Comparison of ENCODE assay signal across 8 cellular contexts in the genomic region with DNA sequence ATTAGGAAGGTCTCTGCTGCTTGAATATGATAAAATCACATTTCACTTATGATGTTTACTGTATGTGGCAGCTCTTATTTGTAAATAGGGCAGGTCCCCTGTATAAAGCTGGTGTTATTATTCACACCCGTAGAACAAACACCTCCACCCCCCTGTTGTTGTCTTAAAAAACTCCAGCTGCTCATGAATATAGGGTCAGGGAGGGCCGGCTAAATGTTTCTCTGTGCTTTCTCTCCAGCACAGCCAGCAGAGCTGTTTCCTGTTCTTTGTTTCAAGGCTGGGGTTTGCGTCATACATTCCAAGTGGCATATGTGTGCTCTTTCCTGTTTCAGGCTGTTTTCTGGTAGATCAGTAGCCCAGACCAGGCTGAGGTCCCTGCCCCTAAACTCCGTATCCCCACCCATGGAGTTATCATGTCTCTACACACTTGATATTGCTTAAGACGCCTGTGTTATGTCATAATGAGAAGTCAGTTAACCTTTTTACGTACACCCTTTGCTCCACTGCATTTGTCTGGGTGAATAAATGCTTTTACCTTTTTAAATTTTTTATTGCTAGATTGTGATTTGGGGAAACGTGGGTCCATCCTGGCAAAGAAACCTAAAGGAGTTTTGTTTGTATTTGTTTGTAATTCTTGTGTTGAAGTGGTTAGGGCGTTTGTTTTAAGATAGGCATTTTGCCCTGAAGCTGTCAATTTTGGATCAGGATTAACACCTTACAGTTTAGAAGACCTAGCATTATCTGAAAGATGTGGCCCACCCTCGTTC. TPM values are rescaled to one million over a fixed set of nuclear protein-coding genes. Genes with fewer than 3 reads are reported as not detected.
A peak's percentile ranks its signal among the peaks of the same experiment; 100 is the strongest.
DNase-seq lines count a peak whose midpoint lies in the region; ATAC-seq, FAIRE-seq and TF ChIP-seq lines count a peak whose summit lies in the region.

No MANE protein-coding gene starts in this region.

- POLR2A ChIA-PET in T-cell (lab: Charles Lee), result interaction anchor here (0.5 to 5.2 kb wide), 11 partner anchors 12 to 535 kb away, joined by 3 to 82 read pairs (median 4); no protein-coding TSS in a partner anchor
- POLR2A ChIA-PET in K562 (lab: Yijun Ruan, JAX), result interaction anchor here (0.6 to 2.0 kb wide), 13 partner anchors 10 to 534 kb away, joined by 3 to 10 read pairs (median 4); no protein-coding TSS in a partner anchor

- TSS peak; percentile 61 for BruUV-seq in K562 (replicated peaks; lab: Mats Ljungman, UMichigan)

- WGBS in K562 (ENCODE audit: insufficient coverage, low coverage, missing lambda C conversion rate), result 0% methylated on average over 9 of the region's 9 CpGs

- no peak for TF ChIP-seq CTCF in K562 (IDR thresholded peaks at IDR 0.05 in 2 of 3, conservative IDR thresholded peaks at IDR 0.05 in 1 of 3; ENCODE audit: insufficient read depth in 2 of 3, low read depth in 1 of 3, low read length in 3 of 3)

- peak overlapping the region; percentile 84 to 91; a peak in 3 of 4 replicates for H3K9ac ChIP-seq in K562 (ENCODE audit: insufficient read depth in 1 of 2, low read depth in 2 of 2, low read length in 2 of 2)

- peak overlapping the region; percentile 98 for H3K27ac ChIP-seq in K562 (ENCODE audit: extremely low read depth, low read depth, low read length)

- peak in 1 of 2 experiments; percentile 29; a peak in 2 of 4 replicates for TF ChIP-seq RAD21 in K562 (CRISPR knock-in tag; conservative IDR thresholded peaks at IDR 0.05 in 1 of 2, IDR thresholded peaks at IDR 0.05 in 1 of 2)

- H3K27me3 Mint-ChIP-seq in T-cell, result no peaks in the 10 kb centered on the region

- peak overlapping the region; percentile 92 for H3K4me3 ChIP-seq in K562

- H3K36me3 ChIP-seq in K562 (ENCODE audit: control insufficient read depth, insufficient read depth, low read length), result peaks cover 31% of the 10 kb centered on the region

- ATAC-seq in Right ventricle myocardium inferior (peak; percentile 64), T-cell (replicated peaks in 1 of 4) (peak in 3 of 4 experiments; percentile 4 to 67 (median 5)), K562 (peak; percentile 77)

- no peaks in the 10 kb centered on the region for H3K9me3 Mint-ChIP-seq in T-cell

- H3K4me3 Mint-ChIP-seq in T-cell, result peak overlapping the region; percentile 97 to 99 (median 97)

- peak overlapping the region; percentile 90 to 99 for H3K27ac Mint-ChIP-seq in T-cell

- no peaks in the 10 kb centered on the region for H3K27me3 ChIP-seq in K562 (ENCODE audit: control insufficient read depth in 2 of 2, insufficient read depth in 2 of 2, low read length in 2 of 2)

- peak; percentile 90 for TF ChIP-seq EP300 in K562 (IDR thresholded peaks at IDR 0.05; ENCODE audit: low read length)

- peaks cover 27 to 50% of the 10 kb centered on the region in 2 experiments for H3K4me1 ChIP-seq in K562 (replicated peaks in 1 of 2; ENCODE audit: control insufficient read depth in 2 of 2, insufficient read depth in 2 of 2, low read length in 2 of 2)

- H4K20me1 ChIP-seq in K562 (replicated peaks; ENCODE audit: control insufficient read depth, insufficient read depth, low read length), result peaks cover 9% of the 10 kb centered on the region; the same call in 1 of the 2 replicates

- peak; percentile 77 for TF ChIP-seq POLR2A in K562 (conservative IDR thresholded peaks at IDR 0.05)

- H3K9me1 ChIP-seq in K562 (ENCODE audit: control insufficient read depth, insufficient read depth, low read length), result no peaks in the 10 kb centered on the region

- DNase-seq in Right ventricle myocardium inferior (ENCODE audit: missing footprints) (no peak), cardiac septum (ENCODE audit: low spot score) (no peak), NCI-H1436 (lab: John Stamatoyannopoulos, UW) (peak; percentile 69), T-cell (peak in 33 of 34 experiments; percentile 44 to 93 (median 79)), K562 (ENCODE audit: extremely low read depth in 1 of 4, low spot score in 3 of 4) (peak; percentile 71 to 96 (median 85)), hepatic stellate cell (ENCODE audit: low spot score) (peak; percentile 88), posterior cingulate gyrus (peak in 6 of 10 donors; percentile 38 to 85 (median 46)), NCI-H1048 (lab: John Stamatoyannopoulos, UW) (no peak)

- no peaks in the 10 kb centered on the region for H3K9me3 ChIP-seq in K562 (replicated peaks; ENCODE audit: control insufficient read depth, insufficient read depth, low read depth, low read length)

- intact Hi-C loops in Right ventricle myocardium inferior (cut with DNase I), result no loop called here
- intact Hi-C loops in cardiac septum (cut with DNase I), result loop anchor here (5.0 kb wide), 1 partner anchor 175 kb away; no protein-coding TSS in a partner anchor
- intact Hi-C loops in K562 (cut with micrococcal nuclease), result loop anchor here (2.0 to 5.0 kb wide), 3 partner anchors 138 to 348 kb away; no protein-coding TSS in a partner anchor
- intact Hi-C loops in posterior cingulate gyrus (cut with DNase I), result loop anchor here (5.0 kb wide), 1 partner anchor 980 kb away; a partner anchor contains a TSS

- CTCF ChIA-PET in T-cell (lab: Charles Lee), result interaction anchor here (0.6 to 3.5 kb wide), 9 partner anchors 8 to 662 kb away, joined by 3 to 27 read pairs (median 4); no protein-coding TSS in a partner anchor
- CTCF ChIA-PET in K562 (lab: Yijun Ruan, JAX; ENCODE audit: low intra/inter-chr PET ratio), result interaction anchor here (0.6 kb wide), 1 partner anchor 997 kb away, joined by 3 read pairs; no protein-coding TSS in a partner anchor

- no peak overlapping the region for H2AFZ ChIP-seq in K562 (ENCODE audit: low read depth, low read length)

- peaks cover 66 to 69% (median 68%) of the 10 kb centered on the region in 3 donors for H3K4me1 Mint-ChIP-seq in T-cell

- H3K79me2 ChIP-seq in K562 (ENCODE audit: control insufficient read depth, insufficient read depth, low read length), result peaks cover 96% of the 10 kb centered on the region

- peaks cover 17% of the 10 kb centered on the region for H3K36me3 Mint-ChIP-seq in T-cell

- peak; percentile 99 for FAIRE-seq in K562 (lab: Jason Lieb, UNC)

- in situ Hi-C loops in K562 (cut with MboI), result no loop called here

- peak overlapping the region; percentile 85 for H3K4me2 ChIP-seq in K562 (ENCODE audit: insufficient read depth, low read length)

TF ChIP-seq in K562, 482 proteins besides CTCF, POLR2A, EP300 and RAD21 (continues in another document):
- TF ChIP-seq, protein P1, sequence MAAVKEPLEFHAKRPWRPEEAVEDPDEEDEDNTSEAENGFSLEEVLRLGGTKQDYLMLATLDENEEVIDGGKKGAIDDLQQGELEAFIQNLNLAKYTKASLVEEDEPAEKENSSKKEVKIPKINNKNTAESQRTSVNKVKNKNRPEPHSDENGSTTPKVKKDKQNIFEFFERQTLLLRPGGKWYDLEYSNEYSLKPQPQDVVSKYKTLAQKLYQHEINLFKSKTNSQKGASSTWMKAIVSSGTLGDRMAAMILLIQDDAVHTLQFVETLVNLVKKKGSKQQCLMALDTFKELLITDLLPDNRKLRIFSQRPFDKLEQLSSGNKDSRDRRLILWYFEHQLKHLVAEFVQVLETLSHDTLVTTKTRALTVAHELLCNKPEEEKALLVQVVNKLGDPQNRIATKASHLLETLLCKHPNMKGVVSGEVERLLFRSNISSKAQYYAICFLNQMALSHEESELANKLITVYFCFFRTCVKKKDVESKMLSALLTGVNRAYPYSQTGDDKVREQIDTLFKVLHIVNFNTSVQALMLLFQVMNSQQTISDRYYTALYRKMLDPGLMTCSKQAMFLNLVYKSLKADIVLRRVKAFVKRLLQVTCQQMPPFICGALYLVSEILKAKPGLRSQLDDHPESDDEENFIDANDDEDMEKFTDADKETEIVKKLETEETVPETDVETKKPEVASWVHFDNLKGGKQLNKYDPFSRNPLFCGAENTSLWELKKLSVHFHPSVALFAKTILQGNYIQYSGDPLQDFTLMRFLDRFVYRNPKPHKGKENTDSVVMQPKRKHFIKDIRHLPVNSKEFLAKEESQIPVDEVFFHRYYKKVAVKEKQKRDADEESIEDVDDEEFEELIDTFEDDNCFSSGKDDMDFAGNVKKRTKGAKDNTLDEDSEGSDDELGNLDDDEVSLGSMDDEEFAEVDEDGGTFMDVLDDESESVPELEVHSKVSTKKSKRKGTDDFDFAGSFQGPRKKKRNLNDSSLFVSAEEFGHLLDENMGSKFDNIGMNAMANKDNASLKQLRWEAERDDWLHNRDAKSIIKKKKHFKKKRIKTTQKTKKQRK (IDR thresholded peaks at IDR 0.05; ENCODE audit: borderline replicate concordance, low read depth, low read length), result no peak
- TF ChIP-seq ZNF589 (CRISPR knock-in tag; IDR thresholded peaks at IDR 0.05; ENCODE audit: low read depth) (peak; percentile 74), MEF2A (IDR thresholded peaks at IDR 0.05; ENCODE audit: control insufficient read depth, low read depth, low read length) (peak; percentile 2; the same call in 1 of the 2 replicates), RB1 (IDR thresholded peaks at IDR 0.05; ENCODE audit: low read depth) (peak; percentile 65; the same call in 1 of the 2 replicates), MIER1 (IDR thresholded peaks at IDR 0.05; ENCODE audit: low read depth) (no peak)

RNA-seq across cellular contexts. Expression of a gene that starts 3.2 kb away (rescaled TPM):
- total RNA-seq in Right ventricle myocardium inferior (18.9 TPM), cardiac septum (25.3 TPM), T-cell (100 to 1,000 TPM; 115 to 127 (median 124) TPM), K562 (2014; rRNA removed) (17.3 and 18.7 TPM in 2 replicates), K562 (2014; rRNA removed; fragmentation: Illumina TruSeq; extraction: Trizol) (21.7 and 24.7 TPM in 2 replicates), K562 (2015; rRNA removed; fragmentation: Illumina TruSeq; extraction: Trizol) (16.4 and 16.5 TPM in 2 replicates), K562 (2021) (42.0 and 47.2 TPM in 2 replicates)
- 43.5 and 71.2 TPM in 2 replicates for total RNA-seq in K562 (2011; cell fraction: chromatin; rRNA removed; ENCODE audit: low replicate concordance)
- 24.8 and 33.7 TPM in 2 replicates for total RNA-seq in K562 (2011; cell fraction: nucleolus; rRNA removed)
- total RNA-seq in K562 (2011; cell fraction: nucleoplasm; rRNA removed), result 60.1 and 82.7 TPM in 2 replicates
- polyA plus RNA-seq in K562 (2011; rRNA removed) (19.5 and 20.3 TPM in 2 replicates), K562 (2014; fragmentation: Illumina TruSeq; extraction: Trizol) (34.7 and 35.4 TPM in 2 replicates), K562 (2014; fragmentation: Nextera tagmentation; extraction: Ambion mirVana) (10 to 100 TPM in 1 of 2 experiments, 1 to 10 TPM in 1; 9.9 to 16.8 TPM), K562 (2014; rRNA removed) (18.1 and 20.2 TPM in 2 replicates)
- 13.0 and 14.9 TPM in 2 replicates for polyA plus RNA-seq in K562 (2011; cell fraction: cytosol; rRNA removed)
- 28.1 and 33.0 TPM in 2 replicates for polyA plus RNA-seq in K562 (2011; cell fraction: nucleus; rRNA removed)
- polyA plus RNA-seq in K562 (2012), result 19.1 and 20.1 TPM in 2 replicates
- polyA minus RNA-seq in K562 (2011; rRNA and poly(A)+ RNA removed), result 45.2 and 57.9 TPM in 2 replicates
- polyA minus RNA-seq in K562 (2011; cell fraction: cytosol; rRNA and poly(A)+ RNA removed), result 19.7 and 24.9 TPM in 2 replicates
- polyA minus RNA-seq in K562 (2011; cell fraction: nucleus; rRNA and poly(A)+ RNA removed), result 53.9 and 76.0 TPM in 2 replicates

Comparison
In these comparisons a context has a peak if more than half of its experiments do, and no peak if none do; other contexts are left out.
1. ATAC-seq: peak in every context shown above with its lines; median percentile 77 in K562; 64 in Right ventricle myocardium inferior; 5 in T-cell.
2. DNase-seq: peak in NCI-H1436 (single experiment), T-cell (33 of 34), K562 (4 of 4), hepatic stellate cell (single experiment) and posterior cingulate gyrus (6 of 10); none in Right ventricle myocardium inferior (single experiment), cardiac septum (single experiment) and NCI-H1048 (single experiment).